9 cellular contexts compared by ENCODE assay signal in the genomic region with DNA sequence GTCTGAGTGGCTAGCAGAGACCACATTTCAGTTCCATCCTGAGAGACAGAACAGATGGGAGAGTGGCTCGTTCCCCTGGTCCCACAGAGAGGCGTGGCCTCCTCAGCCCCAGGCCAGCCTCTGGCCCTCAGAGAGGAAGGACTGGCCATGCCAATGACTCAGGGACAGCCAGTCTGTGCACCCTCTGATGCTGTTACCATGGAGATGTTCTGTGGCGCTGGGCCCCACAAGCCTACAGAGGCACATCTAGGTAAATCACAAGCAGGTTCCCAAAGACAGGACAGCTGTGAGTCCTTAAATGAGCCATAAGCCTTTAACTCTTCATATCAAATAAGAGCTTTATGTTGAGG. TPM values are rescaled to one million over a fixed set of nuclear protein-coding genes. Genes with fewer than 3 reads are reported as not detected.
DNase-seq lines count a peak whose midpoint lies in the region; ATAC-seq and TF ChIP-seq lines count a peak whose summit lies in the region.
"Had no signal": no experiment of that assay in that cellular context is flagged by ENCODE, and none has a peak within 500 bp of the region (broad histone marks: within the 10 kb centered on the region; RNA-seq: fewer than 3 reads in every experiment).

No MANE protein-coding gene starts in this region.

- DNase-seq in DMS 273 treated with DMSO at 0.1 percent for 48 hours (lab: John Stamatoyannopoulos, UW) (peak; percentile 33), NCI-H82 treated with DMSO at 0.1 percent for 48 hours (lab: John Stamatoyannopoulos, UW; ENCODE audit: unreplicated experiment) (peak; percentile 37), erythroblast (lab: John Stamatoyannopoulos, UW) (peak; percentile 55 to 59), omental fat pad (ENCODE audit: low spot score) (no peak), NAMALWA (ENCODE audit: low spot score) (no peak), T-cell (no peak)

- H3K27ac Mint-ChIP-seq in T-cell, result no peak overlapping the region

- ATAC-seq in omental fat pad (ENCODE audit: low FRiP score) (peak; percentile 25), T-cell (replicated peaks in 1 of 4) (no peak), GM18505 (IDR thresholded peaks at IDR 0.05; ENCODE audit: unreplicated experiment) (no peak), HG02623 (IDR thresholded peaks at IDR 0.05; ENCODE audit: unreplicated experiment) (no peak)

- no peaks in the 10 kb centered on the region for H3K9me3 Mint-ChIP-seq in T-cell
- H3K9me3 Mint-ChIP-seq: activated T-helper 1 cell treated with anti-CD3 and anti-CD28 coated beads, Interleukin-12 subunit alpha, Interleukin-12 subunit beta, Interleukin-2, Interleukin-4 antibody, amounts not matched to agents 30 ng/mL and 10 ng/mL and 1 ng/mL, durations not matched to agents 14 hours and 24 hours and 36 hours had no signal

- no peaks in the 10 kb centered on the region for H3K36me3 Mint-ChIP-seq in T-cell

- no peak for TF ChIP-seq CTCF in omental fat pad (IDR thresholded peaks at IDR 0.05)

- H3K4me1 Mint-ChIP-seq in T-cell, result peaks cover 8 to 16% (median 10%) of the 10 kb centered on the region in 3 donors

- no peak for TF ChIP-seq POLR2A in erythroblast (IDR thresholded peaks at IDR 0.05; ENCODE audit: low read length)
- no peak for TF ChIP-seq POLR2A in GM18505 (IDR thresholded peaks at IDR 0.05; ENCODE audit: borderline replicate concordance, extremely low read depth, insufficient read depth, insufficient read length)

- H3K4me3 Mint-ChIP-seq in T-cell, result no peak overlapping the region
- H3K4me3 Mint-ChIP-seq: activated T-helper 1 cell treated with anti-CD3 and anti-CD28 coated beads, Interleukin-12 subunit alpha, Interleukin-12 subunit beta, Interleukin-2, Interleukin-4 antibody, amounts not matched to agents 30 ng/mL and 10 ng/mL and 1 ng/mL, durations not matched to agents 14 hours and 24 hours and 36 hours had no signal

- H3K27me3 Mint-ChIP-seq in T-cell, result no peaks in the 10 kb centered on the region

- CTCF ChIA-PET in T-cell (lab: Charles Lee), result interaction anchor here in 1 of 2 donors (1.0 kb wide), 1 partner anchor 586 kb away, joined by 3 read pairs; no protein-coding TSS in a partner anchor

- POLR2A ChIA-PET in T-cell (lab: Charles Lee), result interaction anchor here in 1 of 2 donors (0.8 kb wide), 1 partner anchor 38 kb away, joined by 4 read pairs; no protein-coding TSS in a partner anchor

RNA-seq across cellular contexts. Expression of a gene that starts 40.8 kb away (rescaled TPM):
- total RNA-seq in omental fat pad (1 to 10 TPM; 7.5 to 9.7 (median 7.9) TPM), T-cell (10 to 100 TPM; 28.1 to 60.8 (median 34.1) TPM)

RNA-seq across cellular contexts. Expression of a gene that starts 44.3 kb away (rescaled TPM):
- total RNA-seq in omental fat pad, result not detected
- total RNA-seq in T-cell, result not detected
- total RNA-seq: activated T-helper 1 cell treated with anti-CD3 and anti-CD28 coated beads, Interleukin-12 subunit alpha, Interleukin-12 subunit beta, Interleukin-2, Interleukin-4 antibody, amounts not matched to agents 30 ng/mL and 10 ng/mL and 1 ng/mL, durations not matched to agents 14 hours and 24 hours and 36 hours had no signal

Comparison
In these comparisons a context has a peak if more than half of its experiments do, and no peak if none do; other contexts are left out.
1. DNase-seq: peak in DMS 273 treated with DMSO at 0.1 percent for 48 hours (single experiment), NCI-H82 treated with DMSO at 0.1 percent for 48 hours (single experiment) and erythroblast (2 of 2); none in omental fat pad (single experiment), NAMALWA (single experiment) and T-cell (0 of 34).